ENCODE assay signal across 3 cellular contexts in genomic region chr15:31141792-31142191, GRCh38.
"Had no signal": no experiment of that assay in that cellular context is flagged by ENCODE, and none has a peak within 500 bp of the region (broad histone marks: within the 10 kb centered on the region; RNA-seq: fewer than 3 reads in every experiment).

No MANE protein-coding gene starts in this region.

- DNase-seq: GDM1, GF-D8 had no signal

- ATAC-seq: GM12878 had no signal

- H3K4me3 ChIP-seq: GM12878 had no signal
